ENCODE assay signal across 14 cellular contexts in the genomic region with DNA sequence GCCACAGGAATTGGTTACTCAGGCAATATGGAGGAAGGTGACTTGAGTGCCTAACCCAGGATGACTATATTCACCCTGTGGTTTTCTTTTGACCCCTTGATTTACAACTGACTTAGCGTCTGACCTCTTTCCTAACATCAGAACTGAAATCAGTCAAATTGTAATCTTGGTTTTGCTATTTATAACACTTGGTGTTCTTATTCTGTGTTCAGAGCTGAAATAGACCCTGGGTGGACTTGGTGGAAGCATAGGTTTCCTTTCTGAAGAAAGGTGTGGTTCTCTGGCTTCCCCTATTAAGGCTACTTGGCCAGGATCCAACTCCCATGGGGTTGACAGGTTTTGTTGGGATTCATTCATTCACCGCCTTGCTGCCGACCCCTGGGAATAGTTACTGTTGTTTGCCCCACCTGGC.
DNase-seq lines count a peak whose midpoint lies in the region; ATAC-seq, FAIRE-seq and TF ChIP-seq lines count a peak whose summit lies in the region.
"Had no signal": no experiment of that assay in that cellular context is flagged by ENCODE, and none has a peak within 500 bp of the region (broad histone marks: within the 10 kb centered on the region; RNA-seq: fewer than 3 reads in every experiment).

No MANE protein-coding gene starts in this region.

- H3K4me3 ChIP-seq in HepG2 (replicated peaks in 1 of 3; ENCODE audit: insufficient read depth in 1 of 3, low read depth in 2 of 3, low read length in 3 of 3) (no peak overlapping the region), mesendoderm (ENCODE audit: low read length) (no peak overlapping the region)
- H3K4me3 ChIP-seq: BLaER1, heart right ventricle, prostate gland, SK-N-MC had no signal

- peak; percentile 12 for DNase-seq in Calu3
- DNase-seq in T-helper 2 cell treated with Interferon-gamma antibody and Interleukin-4, amounts not matched to agents 5 μg/mL and 100 μg/mL, for 36 hours (ENCODE audit: low spot score), result peak; percentile 23
- DNase-seq in LoVo (ENCODE audit: low spot score), result no peak
- no peak for DNase-seq in OCI-M2 (lab: John Stamatoyannopoulos, UW; ENCODE audit: unreplicated experiment)
- no peak for DNase-seq in HepG2 (ENCODE audit: low spot score)
- no peak for DNase-seq in mesendoderm
- DNase-seq: activated CD4-positive, alpha-beta T cell treated with anti-CD3 and anti-CD28 coated beads for 4 hours; heart right ventricle; NCI-H510A treated with DMSO at 0.1 percent for 48 hours had no signal

- H3K79me1 ChIP-seq in mesendoderm (ENCODE audit: low read length), result peaks cover 2% of the 10 kb centered on the region

- no peak overlapping the region for H2AK5ac ChIP-seq in mesendoderm (ENCODE audit: low read length)

- no peak overlapping the region for H4K5ac ChIP-seq in mesendoderm (ENCODE audit: low read length)

- H3K36me3 ChIP-seq in HepG2 (replicated peaks in 1 of 2; ENCODE audit: control insufficient read depth in 1 of 2, insufficient read depth in 2 of 2, low read length in 2 of 2), result peaks cover 3 to 13% of the 10 kb centered on the region in 2 experiments; a peak in 4 of 5 replicates
- no peaks in the 10 kb centered on the region for H3K36me3 ChIP-seq in mesendoderm (ENCODE audit: control insufficient read depth, insufficient read depth, low read length)
- H3K36me3 ChIP-seq: prostate gland had no signal

- TF ChIP-seq CTCF in Calu3 (IDR thresholded peaks at IDR 0.05; ENCODE audit: unreplicated experiment), result no peak
- TF ChIP-seq CTCF in HepG2 (CRISPR knock-in tag; IDR thresholded peaks at IDR 0.05), result no peak

- TSS peak; percentile 40 for BruUV-seq in Calu3 (replicated peaks; lab: Mats Ljungman, UMichigan)
- BruUV-seq in HepG2 (replicated peaks; lab: Mats Ljungman, UMichigan), result no TSS peak

- no peak overlapping the region for H2BK15ac ChIP-seq in mesendoderm (replicated peaks; ENCODE audit: low read depth)

- H3K4me1 ChIP-seq in HepG2 (ENCODE audit: insufficient read depth, low read length) (peaks cover 9% of the 10 kb centered on the region; the same call in 1 of the 2 replicates), mesendoderm (ENCODE audit: control insufficient read depth, low read depth, low read length) (no peaks in the 10 kb centered on the region)
- H3K4me1 ChIP-seq: prostate gland had no signal

- H3K4me2 ChIP-seq in HepG2 (ENCODE audit: low read depth, low read length), result no peak overlapping the region
- H3K4me2 ChIP-seq in mesendoderm (ENCODE audit: low read length), result no peak overlapping the region
- H3K4me2 ChIP-seq: BLaER1 had no signal

- no peak overlapping the region for H3K23ac ChIP-seq in mesendoderm (ENCODE audit: low read length)

- no peaks in the 10 kb centered on the region for H3K27me3 Mint-ChIP-seq in Calu3 (ENCODE audit: unreplicated experiment)
- no peaks in the 10 kb centered on the region for H3K27me3 Mint-ChIP-seq in T-helper 2 cell treated with Interferon-gamma antibody and Interleukin-4, amounts not matched to agents 5 μg/mL and 100 μg/mL, for 36 hours (ENCODE audit: low read depth)

- TF ChIP-seq RAD21 in HepG2 (CRISPR knock-in tag; IDR thresholded peaks at IDR 0.05), result no peak

- H4K8ac ChIP-seq in mesendoderm (ENCODE audit: low read depth, low read length), result no peak overlapping the region

- H3K79me2 ChIP-seq in HepG2 (ENCODE audit: insufficient read depth, low read length) (no peaks in the 10 kb centered on the region), mesendoderm (ENCODE audit: control insufficient read depth, insufficient read depth, low read length) (no peaks in the 10 kb centered on the region)

- H3K18ac ChIP-seq in mesendoderm (ENCODE audit: low read length), result no peak overlapping the region

- H3K4me3 Mint-ChIP-seq in Calu3 (ENCODE audit: low read depth, unreplicated experiment), result peak overlapping the region; percentile 38
- H3K4me3 Mint-ChIP-seq in T-helper 2 cell treated with Interferon-gamma antibody and Interleukin-4, amounts not matched to agents 5 μg/mL and 100 μg/mL, for 36 hours, result peak overlapping the region; percentile 37

- H2BK120ac ChIP-seq in mesendoderm (ENCODE audit: low read depth, low read length), result no peak overlapping the region

- no peak overlapping the region for H2BK5ac ChIP-seq in mesendoderm (ENCODE audit: low read length)

- no peak overlapping the region for H3K56ac ChIP-seq in mesendoderm (ENCODE audit: low read length)

- no peak for FAIRE-seq in HepG2 (lab: Jason Lieb, UNC)

- TF ChIP-seq POLR2A in HepG2 (IDR thresholded peaks at IDR 0.05; ENCODE audit: insufficient read depth in 1 of 2, low read depth in 2 of 2, low read length in 2 of 2), result no peak

- H3K4ac ChIP-seq in mesendoderm (ENCODE audit: low read depth, low read length), result no peak overlapping the region

- POLR2A ChIA-PET in HepG2 (lab: Yijun Ruan, JAX), result no interaction called here

- peak overlapping the region; percentile 75 for H3K27ac Mint-ChIP-seq in Calu3 (ENCODE audit: unreplicated experiment)
- H3K27ac Mint-ChIP-seq in T-helper 2 cell treated with Interferon-gamma antibody and Interleukin-4, amounts not matched to agents 5 μg/mL and 100 μg/mL, for 36 hours, result peak overlapping the region; percentile 69

- CTCF ChIA-PET in Calu3 (lab: Charles Lee), result interaction anchor here (0.6 to 2.1 kb wide), 6 partner anchors 9 to 375 kb away, joined by 3 to 9 read pairs (median 4); a partner anchor contains a TSS
- CTCF ChIA-PET in HepG2 (lab: Yijun Ruan, JAX; ENCODE audit: low intra/inter-chr PET ratio, low total read pairs), result no interaction called here

- H3K36me3 Mint-ChIP-seq in Calu3 (ENCODE audit: insufficient read depth, unreplicated experiment), result peaks cover 25% of the 10 kb centered on the region
- peaks cover 84% of the 10 kb centered on the region for H3K36me3 Mint-ChIP-seq in T-helper 2 cell treated with Interferon-gamma antibody and Interleukin-4, amounts not matched to agents 5 μg/mL and 100 μg/mL, for 36 hours (ENCODE audit: low read depth)

- H3K9me3 Mint-ChIP-seq in Calu3 (ENCODE audit: low read depth, unreplicated experiment), result peaks cover 4% of the 10 kb centered on the region
- H3K9me3 Mint-ChIP-seq in T-helper 2 cell treated with Interferon-gamma antibody and Interleukin-4, amounts not matched to agents 5 μg/mL and 100 μg/mL, for 36 hours, result peaks cover 42% of the 10 kb centered on the region

- H3K9ac ChIP-seq in HepG2 (ENCODE audit: insufficient read depth, low read depth, low read length), result no peak overlapping the region
- no peak overlapping the region for H3K9ac ChIP-seq in mesendoderm (ENCODE audit: low read length)
- H3K9ac ChIP-seq: BLaER1 had no signal

- H2AFZ ChIP-seq in HepG2 (ENCODE audit: low read length), result no peak overlapping the region

- intact Hi-C loops in Calu3 (cut with micrococcal nuclease; ENCODE audit: unreplicated experiment) (no loop called here), HepG2 (cut with micrococcal nuclease; ENCODE audit: unreplicated experiment) (no loop called here)

- H3K4me1 Mint-ChIP-seq in Calu3 (ENCODE audit: low read depth, unreplicated experiment), result peaks cover 33% of the 10 kb centered on the region
- peaks cover 37% of the 10 kb centered on the region for H3K4me1 Mint-ChIP-seq in T-helper 2 cell treated with Interferon-gamma antibody and Interleukin-4, amounts not matched to agents 5 μg/mL and 100 μg/mL, for 36 hours (ENCODE audit: low read depth)

- H3K9me3 ChIP-seq in HepG2 (ENCODE audit: low read length), result peaks cover 13% of the 10 kb centered on the region
- H3K9me3 ChIP-seq: prostate gland had no signal

- 95% methylated on average over 3 of the region's 3 CpGs for WGBS in HepG2 (ENCODE audit: low lambda C conversion rate)
- WGBS in mesendoderm (ENCODE audit: extremely low coverage, insufficient coverage, low lambda C conversion rate), result no CpG with 5 or more reads among the region's 3 CpGs

- H3K27me3 ChIP-seq in HepG2 (ENCODE audit: control insufficient read depth in 1 of 2, insufficient read depth in 2 of 2, low read length in 2 of 2) (no peaks in the 10 kb centered on the region), mesendoderm (ENCODE audit: insufficient read depth, low read length, poor library complexity) (no peaks in the 10 kb centered on the region)
- H3K27me3 ChIP-seq: BLaER1, heart right ventricle had no signal

- ATAC-seq in GM18909 (IDR thresholded peaks at IDR 0.05; ENCODE audit: poor library complexity, unreplicated experiment) (peak; percentile 63), HG02870 (IDR thresholded peaks at IDR 0.05; ENCODE audit: unreplicated experiment) (peak; percentile 87), HepG2 (no peak)

- in situ Hi-C loops in HepG2 (cut with HindIII; ENCODE audit: extremely low pct_ligation_motif_present, low pct_unique_long_range_greater_than_20kb), result no loop called here

- H3K27ac ChIP-seq in HepG2 (ENCODE audit: extremely low read length, insufficient read depth, low read length), result no peak overlapping the region
- H3K27ac ChIP-seq in mesendoderm (ENCODE audit: low read depth, low read length), result no peak overlapping the region
- H3K27ac ChIP-seq: BLaER1, heart right ventricle, prostate gland, SK-N-MC had no signal

- no peak for TF ChIP-seq EP300 in HepG2 (IDR thresholded peaks at IDR 0.05; ENCODE audit: low read depth in 2 of 2, low read length in 2 of 2)
- TF ChIP-seq EP300 in HepG2 (CRISPR knock-in tag; IDR thresholded peaks at IDR 0.05; ENCODE audit: borderline replicate concordance), result no peak

- no peaks in the 10 kb centered on the region for H4K20me1 ChIP-seq in HepG2 (ENCODE audit: insufficient read depth, low read length)
- H4K20me1 ChIP-seq: BLaER1 had no signal

TF ChIP-seq in HepG2, 621 proteins besides CTCF, POLR2A, EP300 and RAD21:
- TF ChIP-seq, protein P1, sequence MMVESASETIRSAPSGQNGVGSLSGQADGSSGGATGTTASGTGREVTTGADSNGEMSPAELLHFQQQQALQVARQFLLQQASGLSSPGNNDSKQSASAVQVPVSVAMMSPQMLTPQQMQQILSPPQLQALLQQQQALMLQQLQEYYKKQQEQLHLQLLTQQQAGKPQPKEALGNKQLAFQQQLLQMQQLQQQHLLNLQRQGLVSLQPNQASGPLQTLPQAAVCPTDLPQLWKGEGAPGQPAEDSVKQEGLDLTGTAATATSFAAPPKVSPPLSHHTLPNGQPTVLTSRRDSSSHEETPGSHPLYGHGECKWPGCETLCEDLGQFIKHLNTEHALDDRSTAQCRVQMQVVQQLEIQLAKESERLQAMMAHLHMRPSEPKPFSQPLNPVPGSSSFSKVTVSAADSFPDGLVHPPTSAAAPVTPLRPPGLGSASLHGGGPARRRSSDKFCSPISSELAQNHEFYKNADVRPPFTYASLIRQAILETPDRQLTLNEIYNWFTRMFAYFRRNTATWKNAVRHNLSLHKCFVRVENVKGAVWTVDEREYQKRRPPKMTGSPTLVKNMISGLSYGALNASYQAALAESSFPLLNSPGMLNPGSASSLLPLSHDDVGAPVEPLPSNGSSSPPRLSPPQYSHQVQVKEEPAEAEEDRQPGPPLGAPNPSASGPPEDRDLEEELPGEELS (CRISPR knock-in tag; IDR thresholded peaks at IDR 0.05), result no peak
- no peak for TF ChIP-seq MLLT10 (CRISPR knock-in tag; IDR thresholded peaks at IDR 0.05)
- TF ChIP-seq FOXK2 (IDR thresholded peaks at IDR 0.05), result no peak
- no peak for TF ChIP-seq ZSCAN31 (CRISPR knock-in tag; IDR thresholded peaks at IDR 0.05; ENCODE audit: low read depth)
- no peak for TF ChIP-seq RCOR2 (CRISPR knock-in tag; IDR thresholded peaks at IDR 0.05)
- no peak for TF ChIP-seq FIP1L1 (IDR thresholded peaks at IDR 0.05; ENCODE audit: borderline replicate concordance, insufficient read depth, low read depth, low read length)

Comparison
In these comparisons a context has a peak if more than half of its experiments do, and no peak if none do; other contexts are left out.
1. DNase-seq: peak in Calu3 (single experiment) and T-helper 2 cell treated with Interferon-gamma antibody and Interleukin-4, amounts not matched to agents 5 μg/mL and 100 μg/mL, for 36 hours (single experiment); none in LoVo (single experiment), OCI-M2 (single experiment), HepG2 (single experiment) and mesendoderm (single experiment).